Comparison of ENCODE assay signal across 1 cellular context in genomic region chr2:120014231-120014990, GRCh38.
A peak's percentile ranks its signal among the peaks of the same experiment; 100 is the strongest.
TF ChIP-seq lines count a peak whose summit lies in the region.

No MANE protein-coding gene starts in this region.

TF ChIP-seq in HepG2, 621 proteins besides CTCF, POLR2A, EP300 and RAD21 (continued from another document):
- TF ChIP-seq TOPORS (CRISPR knock-in tag; IDR thresholded peaks at IDR 0.05) (no peak), ZSCAN5A (CRISPR knock-in tag; IDR thresholded peaks at IDR 0.05; ENCODE audit: borderline replicate concordance) (no peak), NFYC (CRISPR knock-in tag; IDR thresholded peaks at IDR 0.05) (no peak), FIP1L1 (IDR thresholded peaks at IDR 0.05; ENCODE audit: borderline replicate concordance, insufficient read depth, low read depth, low read length) (no peak), TFE3 (CRISPR knock-in tag; IDR thresholded peaks at IDR 0.05) (no peak), ZNF441 (CRISPR knock-in tag; IDR thresholded peaks at IDR 0.05; ENCODE audit: borderline replicate concordance) (no peak), ZNF788 (CRISPR knock-in tag; IDR thresholded peaks at IDR 0.05; ENCODE audit: borderline replicate concordance) (0 out of 2 replicates have a peak, but pooled peaks have one; percentile 38), SMYD3 (CRISPR knock-in tag; IDR thresholded peaks at IDR 0.05) (no peak), TFAP4 (IDR thresholded peaks at IDR 0.05; ENCODE audit: borderline replicate concordance, low read depth) (peak; percentile 32; the same call in 1 of the 2 replicates), FOXM1 (CRISPR knock-in tag; IDR thresholded peaks at IDR 0.05) (no peak), FOXA1 (IDR thresholded peaks at IDR 0.05) (no peak), FOXA1 (CRISPR knock-in tag; IDR thresholded peaks at IDR 0.05) (no peak), FUBP1 (CRISPR knock-in tag; IDR thresholded peaks at IDR 0.05; ENCODE audit: borderline replicate concordance) (no peak), THAP11 (CRISPR knock-in tag; IDR thresholded peaks at IDR 0.05) (no peak), ZNF460 (CRISPR knock-in tag; IDR thresholded peaks at IDR 0.05; ENCODE audit: borderline replicate concordance) (no peak), ARID5B (CRISPR knock-in tag; IDR thresholded peaks at IDR 0.05) (no peak), ZNF333 (CRISPR knock-in tag; IDR thresholded peaks at IDR 0.05; ENCODE audit: borderline replicate concordance) (no peak), NONO (IDR thresholded peaks at IDR 0.05) (no peak), NONO (CRISPR knock-in tag; conservative IDR thresholded peaks at IDR 0.05) (no peak)
- TF ChIP-seq, protein P1, sequence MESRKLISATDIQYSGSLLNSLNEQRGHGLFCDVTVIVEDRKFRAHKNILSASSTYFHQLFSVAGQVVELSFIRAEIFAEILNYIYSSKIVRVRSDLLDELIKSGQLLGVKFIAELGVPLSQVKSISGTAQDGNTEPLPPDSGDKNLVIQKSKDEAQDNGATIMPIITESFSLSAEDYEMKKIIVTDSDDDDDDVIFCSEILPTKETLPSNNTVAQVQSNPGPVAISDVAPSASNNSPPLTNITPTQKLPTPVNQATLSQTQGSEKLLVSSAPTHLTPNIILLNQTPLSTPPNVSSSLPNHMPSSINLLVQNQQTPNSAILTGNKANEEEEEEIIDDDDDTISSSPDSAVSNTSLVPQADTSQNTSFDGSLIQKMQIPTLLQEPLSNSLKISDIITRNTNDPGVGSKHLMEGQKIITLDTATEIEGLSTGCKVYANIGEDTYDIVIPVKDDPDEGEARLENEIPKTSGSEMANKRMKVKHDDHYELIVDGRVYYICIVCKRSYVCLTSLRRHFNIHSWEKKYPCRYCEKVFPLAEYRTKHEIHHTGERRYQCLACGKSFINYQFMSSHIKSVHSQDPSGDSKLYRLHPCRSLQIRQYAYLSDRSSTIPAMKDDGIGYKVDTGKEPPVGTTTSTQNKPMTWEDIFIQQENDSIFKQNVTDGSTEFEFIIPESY (CRISPR knock-in tag; IDR thresholded peaks at IDR 0.05), result no peak
